Comparison of ENCODE assay signal across 23 cellular contexts in the genomic region with DNA sequence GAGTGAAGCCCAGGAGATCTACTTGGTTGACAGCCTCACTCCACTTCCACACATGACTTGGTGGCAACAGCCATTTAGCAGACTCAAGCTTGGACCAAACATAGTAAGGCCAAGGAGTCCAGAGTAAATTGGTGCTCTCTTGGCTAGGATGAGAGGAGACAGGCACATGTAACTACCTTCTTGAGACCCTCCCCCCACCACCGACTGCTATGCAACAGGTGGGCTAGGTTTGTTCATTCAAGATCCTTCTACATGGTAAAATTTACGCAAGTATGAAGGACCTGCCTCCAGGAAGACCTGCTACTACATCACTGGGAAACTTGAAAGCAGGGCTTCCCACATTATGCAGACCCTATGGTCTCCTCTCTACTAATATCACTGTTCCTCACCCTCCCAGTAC.
"Had no signal": no experiment of that assay in that cellular context is flagged by ENCODE, and none has a peak within 500 bp of the region (broad histone marks: within the 10 kb centered on the region; RNA-seq: fewer than 3 reads in every experiment).

No MANE protein-coding gene starts in this region.

- H3K4me1 ChIP-seq: colonic mucosa, foreskin keratinocyte, gastroesophageal sphincter, left lung, lower lobe of right lung had no signal

- H3K4me3 ChIP-seq: colonic mucosa, gastroesophageal sphincter, heart left ventricle, hepatocyte, left lung, lower lobe of right lung had no signal

- H3K9me3 ChIP-seq: colonic mucosa, gastroesophageal sphincter, heart left ventricle, left lung, lower lobe of right lung had no signal

- H3K79me2 ChIP-seq: hepatocyte had no signal

- ATAC-seq: effector memory CD8-positive, alpha-beta T cell; esophagus mucosa; foreskin keratinocyte; gastroesophageal sphincter; heart left ventricle; left lung; left ventricle myocardium superior; lower lobe of right lung; naive thymus-derived CD4-positive, alpha-beta T cell had no signal

- H3K27me3 ChIP-seq: colonic mucosa, foreskin keratinocyte, heart left ventricle, hepatocyte, left lung had no signal

- DNase-seq: colonic mucosa; cortex of kidney; effector CD8-positive, alpha-beta T cell; effector memory CD8-positive, alpha-beta T cell; endodermal cell; erythroblast; foreskin keratinocyte; heart left ventricle; hypothalamus; immature natural killer cell; islet precursor cell; kidney; kidney glomerular epithelial cell; left lung; left ventricle myocardium superior; lower lobe of right lung; mesendoderm; midbrain; naive thymus-derived CD4-positive, alpha-beta T cell had no signal

- H3K4me2 ChIP-seq: hepatocyte had no signal

- H3K36me3 ChIP-seq: colonic mucosa, gastroesophageal sphincter, heart left ventricle, left lung, lower lobe of right lung had no signal

- H3K27ac ChIP-seq: colonic mucosa, epithelial cell of prostate, foreskin keratinocyte, gastroesophageal sphincter, heart left ventricle, hepatocyte, left lung, lower lobe of right lung had no signal

- H2AFZ ChIP-seq: hepatocyte had no signal
